Comparison of ENCODE assay signal across 8 cellular contexts in the genomic region with DNA sequence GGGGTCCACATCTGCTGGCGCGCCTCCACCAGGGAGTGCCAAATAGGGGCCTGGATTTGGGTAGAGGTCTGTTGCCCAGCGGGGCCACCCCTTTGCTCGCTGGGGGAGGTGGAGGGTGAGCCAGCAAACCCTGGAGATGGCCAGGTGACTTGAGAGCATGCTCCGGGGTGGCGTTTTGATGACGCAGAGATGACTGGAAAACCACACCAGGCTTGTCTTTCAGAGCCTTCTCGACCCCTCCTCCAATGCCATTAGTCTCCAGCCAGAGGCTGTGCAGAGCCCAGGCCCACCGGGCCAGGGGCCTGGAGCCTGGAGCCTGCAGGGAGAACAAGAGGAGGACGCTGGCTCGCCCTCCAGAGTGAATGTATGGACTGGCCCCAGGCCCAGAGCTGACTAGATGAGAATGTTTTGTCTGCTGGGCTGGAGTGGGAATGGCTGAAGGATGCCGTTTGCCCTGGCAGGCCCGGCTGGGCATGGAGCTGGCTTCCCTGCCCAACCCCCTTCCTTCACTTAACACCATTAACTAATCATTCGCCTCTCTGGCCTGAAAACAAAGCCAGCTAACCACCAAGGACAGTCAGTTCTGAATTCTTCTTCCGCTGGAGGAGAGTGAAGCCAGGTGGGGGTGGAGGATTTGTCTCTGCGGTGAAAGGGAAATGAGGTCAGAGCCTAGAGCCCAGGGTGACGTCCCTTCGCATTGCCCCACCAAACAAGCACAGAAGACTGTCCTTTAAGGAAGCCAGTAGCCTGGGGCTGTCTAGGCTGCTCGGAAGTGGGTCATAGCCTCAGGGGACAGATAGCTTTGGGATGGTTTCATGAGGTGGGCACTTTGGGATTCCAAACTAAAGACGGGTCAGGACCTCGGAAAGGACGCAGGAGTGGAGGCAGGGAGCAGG. TPM values are rescaled to one million over a fixed set of nuclear protein-coding genes. Genes with fewer than 3 reads are reported as not detected.
DNase-seq lines count a peak whose midpoint lies in the region; ATAC-seq and TF ChIP-seq lines count a peak whose summit lies in the region.

No MANE protein-coding gene starts in this region.

- TF ChIP-seq CTCF in RWPE2 (IDR thresholded peaks at IDR 0.05; ENCODE audit: poor library complexity, severe bottlenecking), result no peak

- H3K14ac ChIP-seq in trophoblast cell (ENCODE audit: low read length), result peak overlapping the region; percentile 56

- H4K8ac ChIP-seq in trophoblast cell (ENCODE audit: low read depth, low read length), result peak overlapping the region; percentile 71

- H3K23ac ChIP-seq in trophoblast cell (ENCODE audit: low read length), result no peak overlapping the region

- peaks cover 39% of the 10 kb centered on the region for H3K4me1 Mint-ChIP-seq in activated CD8-positive, alpha-beta memory T cell treated with anti-CD3 and anti-CD28 coated beads, Interleukin-2, amount 10 ng/mL, durations not matched to agents 7 days and 5 days

- peak overlapping the region; percentile 73 for H3K27ac Mint-ChIP-seq in activated CD8-positive, alpha-beta memory T cell treated with anti-CD3 and anti-CD28 coated beads, Interleukin-2, amount 10 ng/mL, durations not matched to agents 7 days and 5 days

- H3K4me2 ChIP-seq in trophoblast cell (ENCODE audit: low read length), result peak overlapping the region; percentile 19

- H3K36me3 ChIP-seq in RWPE2 (ENCODE audit: low read depth) (peaks cover 3% of the 10 kb centered on the region; the same call in 1 of the 2 replicates), trophoblast cell (ENCODE audit: control insufficient read depth in 1 of 2, insufficient read depth in 2 of 2, low read length in 2 of 2) (peaks cover 9 to 10% of the 10 kb centered on the region in 2 experiments)

- peak overlapping the region; percentile 31 for H2AFZ ChIP-seq in trophoblast cell (ENCODE audit: insufficient read depth, low read length, poor library complexity)

- H3K18ac ChIP-seq in trophoblast cell (ENCODE audit: low read length), result peak overlapping the region; percentile 68

- WGBS in trophoblast cell (ENCODE audit: extremely low coverage, insufficient coverage, insufficient read length), result no CpG with 5 or more reads among the region's 22 CpGs

- H3K79me2 ChIP-seq in trophoblast cell (ENCODE audit: control insufficient read depth, insufficient read depth, low read length, poor library complexity), result peaks cover 5% of the 10 kb centered on the region

- H3K4ac ChIP-seq in trophoblast cell (ENCODE audit: low read depth, low read length), result peak overlapping the region; percentile 15

- no peaks in the 10 kb centered on the region for H3K36me3 Mint-ChIP-seq in activated CD8-positive, alpha-beta memory T cell treated with anti-CD3 and anti-CD28 coated beads, Interleukin-2, amount 10 ng/mL, durations not matched to agents 7 days and 5 days

- ATAC-seq in activated CD8-positive, alpha-beta memory T cell treated with anti-CD3 and anti-CD28 coated beads, Interleukin-2, amount 10 ng/mL, durations not matched to agents 7 days and 5 days, result peak; percentile 29
- ATAC-seq in RWPE2 (ENCODE audit: low read depth) (peak; percentile 20; the same call in 2 of the 3 replicates), esophagus mucosa (peak; percentile 32), GM21737 (IDR thresholded peaks at IDR 0.05; ENCODE audit: unreplicated experiment) (no peak)

- CTCF ChIA-PET in activated CD8-positive, alpha-beta memory T cell treated with anti-CD3 and anti-CD28 coated beads, Interleukin-2, amount 10 ng/mL, durations not matched to agents 7 days and 5 days (lab: Charles Lee), result interaction anchor here (0.7 to 5.0 kb wide), 10 partner anchors 12 to 252 kb away, joined by 3 to 19 read pairs (median 3); partner anchors contain the start of genes CBL and VPS11

- H2BK5ac ChIP-seq in trophoblast cell (ENCODE audit: low read depth, low read length, poor library complexity), result peak overlapping the region; percentile 60

- peak; percentile 83 for DNase-seq in activated CD8-positive, alpha-beta memory T cell treated with anti-CD3 and anti-CD28 coated beads, Interleukin-2, amount 10 ng/mL, durations not matched to agents 7 days and 5 days
- no peak for DNase-seq in activated CD8-positive, alpha-beta memory T cell treated with anti-CD3 and anti-CD28 coated beads, Interleukin-2, amount 50 U/mL, for 48 hours
- DNase-seq in RWPE2 (ENCODE audit: low spot score), result no peak
- DNase-seq in trophoblast cell, result peak; percentile 99 to 100
- DNase-seq in NCI-H1694 treated with DMSO at 0.1 percent for 48 hours (lab: John Stamatoyannopoulos, UW), result no peak
- no peak for DNase-seq in NK-92 (lab: John Stamatoyannopoulos, UW; ENCODE audit: unreplicated experiment)

- H2BK12ac ChIP-seq in trophoblast cell (ENCODE audit: low read length), result peak overlapping the region; percentile 78

- peak overlapping the region; percentile 73 for H2BK120ac ChIP-seq in trophoblast cell (ENCODE audit: insufficient read depth, low read length, poor library complexity)

- H3K27ac ChIP-seq in RWPE2 (ENCODE audit: poor library complexity, severe bottlenecking) (peak overlapping the region; percentile 57), trophoblast cell (ENCODE audit: low read depth, low read length) (peak overlapping the region; percentile 91)

- H3K4me3 Mint-ChIP-seq in activated CD8-positive, alpha-beta memory T cell treated with anti-CD3 and anti-CD28 coated beads, Interleukin-2, amount 10 ng/mL, durations not matched to agents 7 days and 5 days, result peak overlapping the region; percentile 52

- peak overlapping the region; percentile 84 for H4K91ac ChIP-seq in trophoblast cell (ENCODE audit: low read depth, low read length)

- H3K9me3 Mint-ChIP-seq in activated CD8-positive, alpha-beta memory T cell treated with anti-CD3 and anti-CD28 coated beads, Interleukin-2, amount 10 ng/mL, durations not matched to agents 7 days and 5 days (ENCODE audit: low read depth), result no peaks in the 10 kb centered on the region

- peaks cover 13% of the 10 kb centered on the region for H3K4me1 ChIP-seq in RWPE2 (ENCODE audit: insufficient read depth, poor library complexity, severe bottlenecking)
- peaks cover 60 to 61% of the 10 kb centered on the region in 2 experiments for H3K4me1 ChIP-seq in trophoblast cell (ENCODE audit: control insufficient read depth in 1 of 2, insufficient read depth in 2 of 2, low read length in 2 of 2)

- no peak overlapping the region for H3K9ac ChIP-seq in trophoblast cell (ENCODE audit: low read length)

- H3K4me3 ChIP-seq in RWPE2 (ENCODE audit: severe bottlenecking) (no peak overlapping the region), trophoblast cell (ENCODE audit: low read depth, low read length) (no peak overlapping the region)

- peak overlapping the region; percentile 56 for H4K12ac ChIP-seq in trophoblast cell (ENCODE audit: low read depth, low read length)

- H3K27me3 Mint-ChIP-seq in activated CD8-positive, alpha-beta memory T cell treated with anti-CD3 and anti-CD28 coated beads, Interleukin-2, amount 10 ng/mL, durations not matched to agents 7 days and 5 days, result peaks cover 34% of the 10 kb centered on the region

- H3K27me3 ChIP-seq in RWPE2 (ENCODE audit: insufficient read depth, poor library complexity, severe bottlenecking) (no peaks in the 10 kb centered on the region), trophoblast cell (ENCODE audit: insufficient read depth, low read length) (peaks cover 6% of the 10 kb centered on the region)

- peak overlapping the region; percentile 50 for H2AK5ac ChIP-seq in trophoblast cell (ENCODE audit: low read length)

- peaks cover 49% of the 10 kb centered on the region for H3K79me1 ChIP-seq in trophoblast cell (ENCODE audit: low read length)

- H3K9me3 ChIP-seq in RWPE2 (ENCODE audit: severe bottlenecking) (no peaks in the 10 kb centered on the region), trophoblast cell (ENCODE audit: insufficient read depth, low read depth, low read length) (no peaks in the 10 kb centered on the region)

RNA-seq across cellular contexts. Expression of gene MCAM, which starts 1.6 kb away (rescaled TPM):
- 1 to 10 TPM; 2.5 to 3.9 TPM for total RNA-seq in activated CD8-positive, alpha-beta memory T cell treated with anti-CD3 and anti-CD28 coated beads, Interleukin-2, amount 10 ng/mL, durations not matched to agents 7 days and 5 days
- total RNA-seq in esophagus mucosa, result 25.0 TPM
- 42.9 and 51.1 TPM in 2 replicates for polyA plus RNA-seq in trophoblast cell (2013)

RNA-seq across cellular contexts. Expression of gene RNF26, which starts 15.8 kb away (rescaled TPM):
- 10 to 100 TPM; 38.7 to 42.1 TPM for total RNA-seq in activated CD8-positive, alpha-beta memory T cell treated with anti-CD3 and anti-CD28 coated beads, Interleukin-2, amount 10 ng/mL, durations not matched to agents 7 days and 5 days
- 22.2 TPM for total RNA-seq in esophagus mucosa
- polyA plus RNA-seq in trophoblast cell (2013), result 40.9 and 41.2 TPM in 2 replicates

RNA-seq across cellular contexts. Expression of gene C1QTNF5, which starts 22.2 kb away (rescaled TPM):
- total RNA-seq in activated CD8-positive, alpha-beta memory T cell treated with anti-CD3 and anti-CD28 coated beads, Interleukin-2, amount 10 ng/mL, durations not matched to agents 7 days and 5 days, result not detected
- total RNA-seq in esophagus mucosa, result 2.0 TPM
- polyA plus RNA-seq in trophoblast cell (2013), result 1.3 and 1.8 TPM in 2 replicates

RNA-seq across cellular contexts. Expression of gene MFRP, which starts 28.0 kb away (rescaled TPM):
- not detected for total RNA-seq in activated CD8-positive, alpha-beta memory T cell treated with anti-CD3 and anti-CD28 coated beads, Interleukin-2, amount 10 ng/mL, durations not matched to agents 7 days and 5 days
- total RNA-seq in esophagus mucosa, result not detected
- not detected in 2 replicates for polyA plus RNA-seq in trophoblast cell (2013)

Comparison
In these comparisons a context has a peak if more than half of its experiments do, and no peak if none do; other contexts are left out.
1. DNase-seq: peak in activated CD8-positive, alpha-beta memory T cell treated with anti-CD3 and anti-CD28 coated beads, Interleukin-2, amount 10 ng/mL, durations not matched to agents 7 days and 5 days (single experiment) and trophoblast cell (2 of 2); none in activated CD8-positive, alpha-beta memory T cell treated with anti-CD3 and anti-CD28 coated beads, Interleukin-2, amount 50 U/mL, for 48 hours (single experiment), RWPE2 (single experiment), NCI-H1694 treated with DMSO at 0.1 percent for 48 hours (single experiment) and NK-92 (single experiment).